In genomic region chr4:20248155-20248558, GRCh38 we compare ENCODE assay signal across 8 cellular contexts. TPM values are rescaled to one million over a fixed set of nuclear protein-coding genes. Genes with fewer than 3 reads are reported as not detected.
DNase-seq lines count a peak whose midpoint lies in the region; ATAC-seq and TF ChIP-seq lines count a peak whose summit lies in the region.

No MANE protein-coding gene starts in this region.

- POLR2A ChIA-PET in activated CD4-positive, alpha-beta T cell treated with anti-CD3 and anti-CD28 coated beads for 36 hours (lab: Charles Lee): no interaction called here

- H3K27me3 Mint-ChIP-seq in activated CD4-positive, alpha-beta T cell treated with anti-CD3 and anti-CD28 coated beads for 36 hours: peaks cover 23% of the 10 kb centered on the region

- H3K9me3 ChIP-seq in GM23248 (ENCODE audit: low read depth): no peaks in the 10 kb centered on the region
- no peaks in the 10 kb centered on the region for H3K9me3 ChIP-seq in lower lobe of right lung

- peak overlapping the region; percentile 26; the same call in 1 of the 2 replicates for H3K9ac ChIP-seq in GM23248

- H3F3A ChIP-seq in GM23248 (ENCODE audit: insufficient read depth): peaks cover 16% of the 10 kb centered on the region

- peak overlapping the region; percentile 42 for H3K4me2 ChIP-seq in GM23248 (ENCODE audit: unreplicated experiment)

- H3K4me3 ChIP-seq in GM23248: 0 out of 2 replicates have a peak overlapping the region, but pooled peaks have one; percentile 20
- no peak overlapping the region for H3K4me3 ChIP-seq in brain microvascular endothelial cell (ENCODE audit: low read depth, low read length)
- H3K4me3 ChIP-seq in lower lobe of right lung: no peak overlapping the region

- H3K27me3 ChIP-seq in GM23248 (replicated peaks; ENCODE audit: insufficient read depth) (no peaks in the 10 kb centered on the region), brain microvascular endothelial cell (replicated peaks) (no peaks in the 10 kb centered on the region), lower lobe of right lung (ENCODE audit: low read depth) (peaks cover 21% of the 10 kb centered on the region)

- no peaks in the 10 kb centered on the region for H3K36me3 ChIP-seq in GM23248 (ENCODE audit: low read depth)
- no peaks in the 10 kb centered on the region for H3K36me3 ChIP-seq in brain microvascular endothelial cell (replicated peaks)
- H3K36me3 ChIP-seq in lower lobe of right lung: no peaks in the 10 kb centered on the region

- H3K36me3 Mint-ChIP-seq in activated CD4-positive, alpha-beta T cell treated with anti-CD3 and anti-CD28 coated beads for 36 hours (ENCODE audit: low read depth): no peaks in the 10 kb centered on the region

- H3K79me2 ChIP-seq in GM23248 (ENCODE audit: insufficient read depth): peaks cover 11% of the 10 kb centered on the region

- no peak overlapping the region for H3K27ac Mint-ChIP-seq in activated CD4-positive, alpha-beta T cell treated with anti-CD3 and anti-CD28 coated beads for 36 hours

- ATAC-seq in lower lobe of right lung (peak in 1 of 2 donors; percentile 23), HG02970 (IDR thresholded peaks at IDR 0.05; ENCODE audit: low FRiP score, unreplicated experiment) (no peak)
- ATAC-seq in activated CD4-positive, alpha-beta T cell treated with anti-CD3 and anti-CD28 coated beads for 36 hours: no peak

- TF ChIP-seq CTCF in brain microvascular endothelial cell (IDR thresholded peaks at IDR 0.05; ENCODE audit: low read depth, low read length, missing control alignments) (peak; percentile 70), lower lobe of right lung (IDR thresholded peaks at IDR 0.05) (peak; percentile 60)

- H3K4me1 ChIP-seq in GM23248 (ENCODE audit: insufficient read depth) (peaks cover 23% of the 10 kb centered on the region), lower lobe of right lung (peaks cover 10% of the 10 kb centered on the region)

- H3K4me3 Mint-ChIP-seq in activated CD4-positive, alpha-beta T cell treated with anti-CD3 and anti-CD28 coated beads for 36 hours: no peak overlapping the region

- H3K4me1 Mint-ChIP-seq in activated CD4-positive, alpha-beta T cell treated with anti-CD3 and anti-CD28 coated beads for 36 hours: peaks cover 7% of the 10 kb centered on the region

- intact Hi-C loops in lower lobe of right lung (cut with DNase I): loop anchor here (10.0 kb wide), 1 partner anchor 1023 kb away; no protein-coding TSS in a partner anchor
- intact Hi-C loops in activated CD4-positive, alpha-beta T cell treated with anti-CD3 and anti-CD28 coated beads for 36 hours (cut with DNase I, micrococcal nuclease): loop anchor here in 1 of 2 experiments (2.0 to 5.0 kb wide), 2 partner anchors 1023 to 1561 kb away; no protein-coding TSS in a partner anchor

- CTCF ChIA-PET in activated CD4-positive, alpha-beta T cell treated with anti-CD3 and anti-CD28 coated beads for 36 hours (lab: Charles Lee): interaction anchor here (3.1 kb wide), 1 partner anchor 10 kb away, joined by 16 read pairs; no protein-coding TSS in a partner anchor

- no peaks in the 10 kb centered on the region for H4K20me1 ChIP-seq in GM23248 (ENCODE audit: insufficient read depth)

- DNase-seq in AG20443 (ENCODE audit: low spot score): peak; percentile 60
- DNase-seq in GM23248: peak; percentile 90
- DNase-seq in NCI-H460 (ENCODE audit: extremely low read depth, low read depth): peak; percentile 35
- DNase-seq in brain microvascular endothelial cell: peak; percentile 80
- no peak for DNase-seq in lower lobe of right lung
- no peak for DNase-seq in activated CD4-positive, alpha-beta T cell treated with anti-CD3 and anti-CD28 coated beads for 36 hours
- DNase-seq in COLO829 (ENCODE audit: low spot score): no peak

- no peaks in the 10 kb centered on the region for H3K9me2 ChIP-seq in GM23248 (ENCODE audit: insufficient read depth)

- in situ Hi-C loops in GM23248 (cut with MboI) (loop anchor here (10.0 to 25.0 kb wide), 2 partner anchors 933 to 1561 kb away; no protein-coding TSS in a partner anchor), brain microvascular endothelial cell (cut with HindIII; ENCODE audit: low pct_ligation_motif_present, low sequenced_read_pairs) (no loop called here)

- 0% methylated on average over 3 of the region's 3 CpGs for whole genome bisulfite sequencing in GM23248 (ENCODE audit: low coverage in 1 of 2, low lambda C conversion rate in 2 of 2, missing lambda C conversion rate in 2 of 2), 2 experiments

- H3K9me3 Mint-ChIP-seq in activated CD4-positive, alpha-beta T cell treated with anti-CD3 and anti-CD28 coated beads for 36 hours (ENCODE audit: low read depth): peaks cover 4% of the 10 kb centered on the region

- peak overlapping the region; percentile 36; the same call in 1 of the 2 replicates for H2AFZ ChIP-seq in GM23248

- H3K27ac ChIP-seq in GM23248: peak overlapping the region; percentile 56
- no peak overlapping the region for H3K27ac ChIP-seq in brain microvascular endothelial cell
- H3K27ac ChIP-seq in lower lobe of right lung: no peak overlapping the region

RNA-seq across cellular contexts. Expression of gene SLIT2, which starts 3.5 kb away (rescaled TPM):
- 23.0 and 24.9 TPM in 2 replicates for total RNA-seq in GM23248 (2014; rRNA removed; shearing (Covaris generic))
- 43.9 and 50.8 TPM in 2 replicates for polyA plus RNA-seq in GM23248 (2016; fragmentation: Nextera tagmentation; extraction: Ambion mirVana)
- total RNA-seq in NCI-H460 (2014; rRNA removed; shearing (Covaris generic)): not detected in 2 replicates
- not detected in 2 replicates for polyA plus RNA-seq in NCI-H460 (2014; cell fraction: nucleus; rRNA removed)
- 91.8 TPM for total RNA-seq in lower lobe of right lung
- total RNA-seq in activated CD4-positive, alpha-beta T cell treated with anti-CD3 and anti-CD28 coated beads for 36 hours: not detected

Comparison
In these comparisons a context has a peak if more than half of its experiments do, and no peak if none do; other contexts are left out.
1. DNase-seq: peak in AG20443 (single experiment), GM23248 (single experiment), NCI-H460 (single experiment) and brain microvascular endothelial cell (single experiment); none in lower lobe of right lung (single experiment), activated CD4-positive, alpha-beta T cell treated with anti-CD3 and anti-CD28 coated beads for 36 hours (single experiment) and COLO829 (single experiment).
2. RNA of gene SLIT2, which starts 3.5 kb away (total RNA-seq): 91.8 TPM in lower lobe of right lung (single experiment) and 23.0 to 24.9 TPM in GM23248; not detected in NCI-H460 and not detected in activated CD4-positive, alpha-beta T cell treated with anti-CD3 and anti-CD28 coated beads for 36 hours; every median in the first group is over 10 times any median in the second.